20 cellular contexts compared by ENCODE assay signal in genomic region chr2:175930504-175930903, GRCh38.
DNase-seq lines count a peak whose midpoint lies in the region; ATAC-seq and TF ChIP-seq lines count a peak whose summit lies in the region.
"Had no signal": no experiment of that assay in that cellular context is flagged by ENCODE, and none has a peak within 500 bp of the region (broad histone marks: within the 10 kb centered on the region; RNA-seq: fewer than 3 reads in every experiment).

No MANE protein-coding gene starts in this region.

- intact Hi-C loops in gastrocnemius medialis (cut with DNase I; ENCODE audit: low total_unique reads), result loop anchor here (1.0 to 10.0 kb wide), 4 partner anchors 72 to 766 kb away; partner anchors contain the start of genes ATF2 and LNPK

- in situ Hi-C loops in gastrocnemius medialis (cut with MboI; ENCODE audit: low sequenced_read_pairs in 4 of 4), result no loop called here

- TF ChIP-seq POLR2A in gastrocnemius medialis (IDR thresholded peaks at IDR 0.05), result no peak

- TF ChIP-seq CTCF in fibroblast of pulmonary artery (IDR thresholded peaks at IDR 0.05; ENCODE audit: low read length, missing control alignments), result no peak
- TF ChIP-seq CTCF in gastrocnemius medialis (IDR thresholded peaks at IDR 0.05 in 4 of 5, conservative IDR thresholded peaks at IDR 0.05 in 1 of 5), result no peak

- DNase-seq in HT-29 (ENCODE audit: low spot score) (peak; percentile 49), astrocyte of the hippocampus (ENCODE audit: low read depth, low spot score) (peak; percentile 35), fibroblast of pulmonary artery (ENCODE audit: low read depth) (peak; percentile 29), gastrocnemius medialis (no peak)
- no peak for DNase-seq in effector CD8-positive, alpha-beta T cell (lab: John Stamatoyannopoulos, UW)
- no peak for DNase-seq in activated CD4-positive, alpha-beta T cell treated with anti-CD3 and anti-CD28 coated beads for 48 hours
- DNase-seq: activated CD4-positive, CD25-positive, alpha-beta regulatory T cell treated with anti-CD3 and anti-CD28 coated beads, Interleukin-2, amount 50 U/mL, for 72 hours; COR-L47; hippocampal formation; Kasumi-1; kidney; NCI-H1105 treated with DMSO at 0.1 percent for 48 hours; NCI-H2107; NCI-H524 treated with DMSO at 0.1 percent for 48 hours; sigmoid colon; T1000 had no signal

- no peaks in the 10 kb centered on the region for H3K27me3 ChIP-seq in gastrocnemius medialis
- H3K27me3 ChIP-seq: sigmoid colon, tibial nerve had no signal

- H3K27ac ChIP-seq in gastrocnemius medialis, result peak overlapping the region; percentile 65 to 85 (median 84)
- H3K27ac ChIP-seq: parathyroid adenoma, tibial nerve had no signal

- no peak overlapping the region for H3K4me3 ChIP-seq in fibroblast of pulmonary artery (replicated peaks; ENCODE audit: low read depth, low read length)
- H3K4me3 ChIP-seq in gastrocnemius medialis, result no peak overlapping the region
- H3K4me3 ChIP-seq: sigmoid colon, tibial nerve had no signal

- H3K4me1 ChIP-seq in gastrocnemius medialis, result peaks cover 26 to 33% of the 10 kb centered on the region in 2 donors
- H3K4me1 ChIP-seq: parathyroid adenoma, tibial nerve had no signal

- H3K9me3 ChIP-seq in gastrocnemius medialis, result no peaks in the 10 kb centered on the region
- H3K9me3 ChIP-seq: sigmoid colon, tibial nerve had no signal

- no peaks in the 10 kb centered on the region for H3K36me3 ChIP-seq in gastrocnemius medialis

- peak in 1 of 2 donors; percentile 19 for ATAC-seq in gastrocnemius medialis
- no peak for ATAC-seq in HG02678 (IDR thresholded peaks at IDR 0.05; ENCODE audit: unreplicated experiment)
- ATAC-seq: natural killer cell treated with Interleukin-12 subunit alpha and Interleukin-12 subunit beta and Interleukin-15 and Interleukin-18, amount 100 ng/mL, for 72 hours had no signal

Comparison
In these comparisons a context has a peak if more than half of its experiments do, and no peak if none do; other contexts are left out.
1. DNase-seq: peak in HT-29 (single experiment), astrocyte of the hippocampus (single experiment) and fibroblast of pulmonary artery (single experiment); none in gastrocnemius medialis (0 of 2), effector CD8-positive, alpha-beta T cell (single experiment) and activated CD4-positive, alpha-beta T cell treated with anti-CD3 and anti-CD28 coated beads for 48 hours (single experiment).